38 cellular contexts compared by ENCODE assay signal in the genomic region with DNA sequence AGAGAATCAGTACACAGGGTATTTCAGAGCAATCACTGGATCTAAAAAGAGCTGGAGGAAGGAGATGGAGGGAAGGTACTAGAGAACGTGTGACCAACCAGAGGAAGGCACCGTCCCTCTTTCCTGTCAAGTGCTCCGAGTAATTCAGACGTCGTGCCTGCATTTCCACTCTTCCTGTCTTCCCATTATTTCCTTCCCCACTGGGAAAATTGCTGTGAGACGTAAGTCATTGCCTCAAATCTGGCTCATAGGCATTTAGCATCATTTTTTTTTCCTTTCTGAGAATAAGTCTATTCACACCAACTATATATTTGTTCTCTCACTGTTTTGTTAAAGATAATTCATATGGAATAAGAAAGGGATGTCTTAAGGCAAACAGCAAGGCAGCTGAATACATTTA. TPM values are rescaled to one million over a fixed set of nuclear protein-coding genes. Genes with fewer than 3 reads are reported as not detected.
"Had no signal": no experiment of that assay in that cellular context is flagged by ENCODE, and none has a peak within 500 bp of the region (broad histone marks: within the 10 kb centered on the region; RNA-seq: fewer than 3 reads in every experiment).

No MANE protein-coding gene starts in this region.

- H3K4me3 ChIP-seq: MG63 had no signal

- H3K4me2 ChIP-seq: KMS-11 had no signal

- H3K9ac ChIP-seq: KMS-11 had no signal

- H3K9me3 ChIP-seq: MG63 had no signal

- H3K27ac ChIP-seq: KMS-11 had no signal

- H3K36me3 ChIP-seq: MG63 had no signal

- DNase-seq: Karpas-422, Kasumi-1, MG63, MM.1S, MV-4-11, NCI-H1048, NCI-H1092, NCI-H1092 treated with DMSO at 0.1 percent for 48 hours, NCI-H1105, NCI-H1105 treated with DMSO at 0.1 percent for 48 hours, NCI-H1417 treated with DMSO at 0.1 percent for 48 hours, NCI-H1436, NCI-H1436 treated with DMSO at 0.1 percent for 48 hours, NCI-H146, NCI-H1694, NCI-H1694 treated with DMSO at 0.1 percent for 48 hours, NCI-H187, NCI-H187 treated with DMSO at 0.1 percent for 48 hours, NCI-H1930, NCI-H2029, NCI-H2029 treated with DMSO at 0.1 percent for 48 hours, NCI-H2081, NCI-H2081 treated with DMSO at 0.1 percent for 48 hours, NCI-H2107, NCI-H2171, NCI-H2171 treated with DMSO at 0.1 percent for 48 hours, NCI-H226, NCI-H345, NCI-H446, NCI-H446 treated with DMSO at 0.1 percent for 48 hours, NCI-H510A, NCI-H510A treated with DMSO at 0.1 percent for 48 hours, NCI-H524 had no signal

RNA-seq across cellular contexts. Expression of gene GLP1R, which starts 59.5 kb away (rescaled TPM):
- total RNA-seq: LHCN-M2, M059J, MCF 10A, NCI-H460 had no signal
